In genomic region chr4:123832173-123833026, GRCh38 we compare ENCODE assay signal across 8 cellular contexts.
DNase-seq lines count a peak whose midpoint lies in the region; ATAC-seq and TF ChIP-seq lines count a peak whose summit lies in the region.

No MANE protein-coding gene starts in this region.

- peaks cover 5% of the 10 kb centered on the region for H3K36me3 Mint-ChIP-seq in neural progenitor cell

- no peaks in the 10 kb centered on the region for H3K27me3 ChIP-seq in RWPE2 (ENCODE audit: insufficient read depth, poor library complexity, severe bottlenecking)
- no peaks in the 10 kb centered on the region for H3K27me3 ChIP-seq in neural progenitor cell

- peak overlapping the region; percentile 38 for H3K27ac Mint-ChIP-seq in neural progenitor cell

- no peak overlapping the region for H3K4me2 ChIP-seq in neural progenitor cell

- ATAC-seq in RWPE2 (ENCODE audit: low read depth) (peak; percentile 89), HG03159 (IDR thresholded peaks at IDR 0.05; ENCODE audit: unreplicated experiment) (no peak), GM21786 (IDR thresholded peaks at IDR 0.05; ENCODE audit: unreplicated experiment) (no peak)

- no peaks in the 10 kb centered on the region for H3K36me3 ChIP-seq in RWPE2 (ENCODE audit: low read depth)
- no peaks in the 10 kb centered on the region for H3K36me3 ChIP-seq in neural progenitor cell

- peaks cover 19% of the 10 kb centered on the region for H3K9me3 Mint-ChIP-seq in neural progenitor cell

- no peaks in the 10 kb centered on the region for H3K79me2 ChIP-seq in neural progenitor cell (ENCODE audit: low read depth)

- peak; percentile 91 for DNase-seq in AG08395 (ENCODE audit: low spot score)
- peak; percentile 71 for DNase-seq in RWPE2 (ENCODE audit: low spot score)
- DNase-seq in fibroblast of mammary gland (ENCODE audit: low read depth) = peak; percentile 100
- no peak for DNase-seq in neural progenitor cell (ENCODE audit: low spot score)
- DNase-seq in C1 segment of cervical spinal cord (lab: John Stamatoyannopoulos, UW) = no peak
- no peak for DNase-seq in middle frontal gyrus (ENCODE audit: extremely low spot score, low spot score)

- no peaks in the 10 kb centered on the region for H3F3A ChIP-seq in neural progenitor cell (ENCODE audit: low read depth)

- H3K27ac ChIP-seq in RWPE2 (ENCODE audit: poor library complexity, severe bottlenecking) (peak overlapping the region; percentile 91), neural progenitor cell (no peak overlapping the region)

- no peak overlapping the region for H3K9ac ChIP-seq in neural progenitor cell

- peaks cover 37% of the 10 kb centered on the region for H3K4me1 Mint-ChIP-seq in neural progenitor cell

- no peak for TF ChIP-seq CTCF in RWPE2 (IDR thresholded peaks at IDR 0.05; ENCODE audit: poor library complexity, severe bottlenecking)
- no peak for TF ChIP-seq CTCF in fibroblast of mammary gland (conservative IDR thresholded peaks at IDR 0.05; ENCODE audit: control insufficient read depth, insufficient read depth, low read depth, low read length)
- TF ChIP-seq CTCF in neural progenitor cell (IDR thresholded peaks at IDR 0.05) = no peak

- H3K9me3 ChIP-seq in RWPE2 (ENCODE audit: severe bottlenecking) = no peaks in the 10 kb centered on the region
- no peaks in the 10 kb centered on the region for H3K9me3 ChIP-seq in neural progenitor cell (ENCODE audit: low read depth)

- peaks cover 25% of the 10 kb centered on the region for H3K4me1 ChIP-seq in RWPE2 (ENCODE audit: insufficient read depth, poor library complexity, severe bottlenecking)
- peaks cover 5% of the 10 kb centered on the region for H3K4me1 ChIP-seq in neural progenitor cell

- H3K4me3 Mint-ChIP-seq in neural progenitor cell = no peak overlapping the region

- no peak overlapping the region for H2AFZ ChIP-seq in neural progenitor cell (replicated peaks)

- H3K4me3 ChIP-seq in RWPE2 (ENCODE audit: severe bottlenecking) (no peak overlapping the region), fibroblast of mammary gland (ENCODE audit: control insufficient read depth, low read depth, low read length) (no peak overlapping the region), neural progenitor cell (no peak overlapping the region)

- H3K27me3 Mint-ChIP-seq in neural progenitor cell (ENCODE audit: insufficient read depth, low read depth) = peaks cover 2% of the 10 kb centered on the region

- no peaks in the 10 kb centered on the region for H4K20me1 ChIP-seq in neural progenitor cell (ENCODE audit: low read depth)

Comparison
In these comparisons a context has a peak if more than half of its experiments do, and no peak if none do; other contexts are left out.
1. DNase-seq: peak in AG08395 (single experiment), RWPE2 (single experiment) and fibroblast of mammary gland (single experiment); none in neural progenitor cell (single experiment), C1 segment of cervical spinal cord (0 of 14) and middle frontal gyrus (single experiment).